ENCODE assay signal across 20 cellular contexts in genomic region chr5:51389326-51389581, GRCh38. TPM values are rescaled to one million over a fixed set of nuclear protein-coding genes. Genes with fewer than 3 reads are reported as not detected.
DNase-seq lines count a peak whose midpoint lies in the region; ATAC-seq, FAIRE-seq and TF ChIP-seq lines count a peak whose summit lies in the region.
"Had no signal": no experiment of that assay in that cellular context is flagged by ENCODE, and none has a peak within 500 bp of the region (broad histone marks: within the 10 kb centered on the region; RNA-seq: fewer than 3 reads in every experiment).

No MANE protein-coding gene starts in this region.

- H3K9me3 ChIP-seq in iPS-15b (ENCODE audit: control insufficient read depth, insufficient read depth, low read length): no peaks in the 10 kb centered on the region
- H3K9me3 ChIP-seq: SJCRH30 had no signal

- TF ChIP-seq CTCF in RWPE1 (conservative IDR thresholded peaks at IDR 0.05; ENCODE audit: low read depth): no peak
- no peak for TF ChIP-seq CTCF in progenitor cell of endocrine pancreas (IDR thresholded peaks at IDR 0.05; ENCODE audit: unreplicated experiment)
- TF ChIP-seq CTCF in D721Med (IDR thresholded peaks at IDR 0.05; ENCODE audit: insufficient read depth, missing control alignments): no peak

- DNase-seq in H7 (peak; percentile 57), RWPE1 (ENCODE audit: low spot score) (no peak), progenitor cell of endocrine pancreas (ENCODE audit: low spot score, unreplicated experiment) (no peak), NCI-H2029 (lab: John Stamatoyannopoulos, UW) (no peak), DMS79 treated with DMSO at 0.1 percent for 48 hours (lab: John Stamatoyannopoulos, UW) (no peak), D721Med (ENCODE audit: insufficient read length, low spot score) (no peak)
- DNase-seq: activated CD4-positive, alpha-beta T cell treated with anti-CD3 and anti-CD28 coated beads, Interleukin-2, amount 50 U/mL, for 4 hours; activated naive CD8-positive, alpha-beta T cell treated with anti-CD3 and anti-CD28 coated beads, Interleukin-2, amount 50 U/mL, for 24 hours; activated T-cell treated with anti-CD3 and anti-CD28 coated beads, Interleukin-2, amount 50 U/mL, for 48 hours; erythroblast; NCI-H1048; nucleus accumbens; SJCRH30; spleen; stimulated activated naive CD4-positive, alpha-beta T cell had no signal

- FAIRE-seq in D721Med (lab: Jason Lieb, UNC): no peak

- H3K27ac Mint-ChIP-seq in progenitor cell of endocrine pancreas: no peak overlapping the region
- H3K27ac Mint-ChIP-seq: activated naive CD8-positive, alpha-beta T cell treated with anti-CD3 and anti-CD28 coated beads, Interleukin-2, amount 50 U/mL, for 24 hours; IgD-negative memory B cell had no signal

- H3K27me3 ChIP-seq in H7 (ENCODE audit: control insufficient read depth, insufficient read depth, low read length): peaks cover 100% of the 10 kb centered on the region
- H3K27me3 ChIP-seq in iPS-15b (ENCODE audit: control insufficient read depth, insufficient read depth, low read length): peaks cover 99% of the 10 kb centered on the region
- H3K27me3 ChIP-seq: SJCRH30 had no signal

- H3K27ac ChIP-seq in RWPE1: peak overlapping the region; percentile 46
- H3K27ac ChIP-seq: BLaER1 treated with 17β-estradiol and CSF1 and Interleukin-3, amounts not matched to agents 10 nM and 100 nM; SJCRH30; spleen had no signal

- CTCF ChIA-PET in RWPE1 (lab: Yijun Ruan, JAX): no interaction called here

- peak overlapping the region; percentile 66 for H3K4me3 Mint-ChIP-seq in progenitor cell of endocrine pancreas (ENCODE audit: low read depth)
- H3K4me3 Mint-ChIP-seq: activated naive CD8-positive, alpha-beta T cell treated with anti-CD3 and anti-CD28 coated beads, Interleukin-2, amount 50 U/mL, for 24 hours; IgD-negative memory B cell had no signal

- H3K4me3 ChIP-seq in H7 (ENCODE audit: insufficient read depth, low read depth, low read length) (peak overlapping the region; percentile 34), iPS-15b (ENCODE audit: low read depth, low read length) (peak overlapping the region; percentile 64)
- H3K4me3 ChIP-seq: BLaER1 treated with 17β-estradiol and CSF1 and Interleukin-3, amounts not matched to agents 10 nM and 100 nM; SJCRH30 had no signal

- H3K4me1 Mint-ChIP-seq in progenitor cell of endocrine pancreas (ENCODE audit: low read depth): peaks cover 35% of the 10 kb centered on the region
- H3K4me1 Mint-ChIP-seq: activated naive CD8-positive, alpha-beta T cell treated with anti-CD3 and anti-CD28 coated beads, Interleukin-2, amount 50 U/mL, for 24 hours had no signal

- peaks cover 36% of the 10 kb centered on the region for H3K4me1 ChIP-seq in iPS-15b (ENCODE audit: control insufficient read depth, insufficient read depth, low read length)
- H3K4me1 ChIP-seq: SJCRH30 had no signal

- no peaks in the 10 kb centered on the region for H3K36me3 Mint-ChIP-seq in progenitor cell of endocrine pancreas (ENCODE audit: insufficient read depth)

- POLR2A ChIA-PET in RWPE1 (lab: Yijun Ruan, JAX; ENCODE audit: low non-redundant PET): interaction anchor here (0.6 kb wide), 1 partner anchor 286 kb away, joined by 3 read pairs; no protein-coding TSS in a partner anchor

- no peaks in the 10 kb centered on the region for H3K36me3 ChIP-seq in H7 (replicated peaks; ENCODE audit: control insufficient read depth, insufficient read depth, low read length)
- no peaks in the 10 kb centered on the region for H3K36me3 ChIP-seq in iPS-15b (ENCODE audit: control insufficient read depth, insufficient read depth, low read length)
- H3K36me3 ChIP-seq: BLaER1 treated with 17β-estradiol and CSF1 and Interleukin-3, amounts not matched to agents 10 nM and 100 nM; SJCRH30; spleen had no signal

- no peak for ATAC-seq in HG03108 (IDR thresholded peaks at IDR 0.05; ENCODE audit: unreplicated experiment)
- ATAC-seq: activated naive CD8-positive, alpha-beta T cell treated with anti-CD3 and anti-CD28 coated beads, Interleukin-2, amount 50 U/mL, for 24 hours; HCT116 had no signal

- peaks cover 95% of the 10 kb centered on the region for H3K27me3 Mint-ChIP-seq in progenitor cell of endocrine pancreas

- H3K9me3 Mint-ChIP-seq in progenitor cell of endocrine pancreas (ENCODE audit: low read depth): no peaks in the 10 kb centered on the region

- no peak overlapping the region for H3K9ac ChIP-seq in iPS-15b (ENCODE audit: low read depth, low read length)
- H3K9ac ChIP-seq: BLaER1 treated with 17β-estradiol and CSF1 and Interleukin-3, amounts not matched to agents 10 nM and 100 nM had no signal

RNA-seq across cellular contexts. Expression of gene ISL1, which starts 6.0 kb away (rescaled TPM):
- 0.07 and 0.10 TPM in 2 replicates for total RNA-seq in H7 (2014; rRNA removed; shearing (Covaris generic))
- 8.2 and 9.7 TPM in 2 replicates for total RNA-seq in progenitor cell of endocrine pancreas
